Comparison of ENCODE assay signal across 1 cellular context in genomic region chr17:79075861-79076406, GRCh38.
TF ChIP-seq lines count a peak whose summit lies in the region.

No MANE protein-coding gene starts in this region.

TF ChIP-seq in HCT116, 20 proteins besides CTCF, POLR2A, EP300 and RAD21 (continued from another document):
- TF ChIP-seq ZBTB33 (IDR thresholded peaks at IDR 0.05; ENCODE audit: extremely low read depth, insufficient replicate concordance, low read length) = no peak
- TF ChIP-seq EGR1 (IDR thresholded peaks at IDR 0.05; ENCODE audit: low read depth) = no peak
TF ChIP-seq in HCT116: peak in this region for 0.
